In genomic region chr2:240128608-240129144, GRCh38 we compare ENCODE assay signal across 15 cellular contexts. TPM values are rescaled to one million over a fixed set of nuclear protein-coding genes. Genes with fewer than 3 reads are reported as not detected.
DNase-seq lines count a peak whose midpoint lies in the region; ATAC-seq and TF ChIP-seq lines count a peak whose summit lies in the region.
"Had no signal": no experiment of that assay in that cellular context is flagged by ENCODE, and none has a peak within 500 bp of the region (broad histone marks: within the 10 kb centered on the region; RNA-seq: fewer than 3 reads in every experiment).

No MANE protein-coding gene starts in this region.

- no peak overlapping the region for H2BK120ac ChIP-seq in neuronal stem cell (ENCODE audit: low read depth, low read length)

- no peak overlapping the region for H3K4me3 Mint-ChIP-seq in natural killer cell
- H3K4me3 Mint-ChIP-seq in natural killer cell treated with Interleukin-12 subunit alpha and Interleukin-12 subunit beta and Interleukin-15 and Interleukin-18, amount 100 ng/mL, for 72 hours: no peak overlapping the region
- H3K4me3 Mint-ChIP-seq: CD4-positive, alpha-beta memory T cell had no signal

- ATAC-seq in natural killer cell (no peak), esophagus mucosa (peak; percentile 95), psoas muscle (peak; percentile 92 to 99 (median 96)), HG03469 (IDR thresholded peaks at IDR 0.05; ENCODE audit: unreplicated experiment) (no peak)
- ATAC-seq in natural killer cell treated with Interleukin-12 subunit alpha and Interleukin-12 subunit beta and Interleukin-15 and Interleukin-18, amount 100 ng/mL, for 72 hours: no peak

- H2AFZ ChIP-seq in neuronal stem cell (ENCODE audit: low read length): no peak overlapping the region

- H3K23ac ChIP-seq in neuronal stem cell (ENCODE audit: low read depth, low read length, poor library complexity): no peak overlapping the region

- H3K27me3 ChIP-seq in psoas muscle (ENCODE audit: insufficient read depth in 3 of 3, low read length in 2 of 3) (no peaks in the 10 kb centered on the region), neuronal stem cell (ENCODE audit: control insufficient read depth in 3 of 3, insufficient read depth in 3 of 3, low read depth in 1 of 3, low read length in 3 of 3) (no peaks in the 10 kb centered on the region)
- H3K27me3 ChIP-seq: BE2C had no signal

- H3K4me1 ChIP-seq in psoas muscle: peaks cover 13% of the 10 kb centered on the region
- H3K4me1 ChIP-seq in neuronal stem cell (ENCODE audit: control insufficient read depth in 2 of 2, insufficient read depth in 1 of 2, low read depth in 1 of 2, low read length in 2 of 2): no peaks in the 10 kb centered on the region
- H3K4me1 ChIP-seq: BE2C had no signal

- no peaks in the 10 kb centered on the region for H3K27me3 Mint-ChIP-seq in natural killer cell (ENCODE audit: low read depth in 2 of 2)
- H3K27me3 Mint-ChIP-seq in natural killer cell treated with Interleukin-12 subunit alpha and Interleukin-12 subunit beta and Interleukin-15 and Interleukin-18, amount 100 ng/mL, for 72 hours: no peaks in the 10 kb centered on the region
- H3K27me3 Mint-ChIP-seq: CD4-positive, alpha-beta memory T cell had no signal

- H3K27ac ChIP-seq in psoas muscle (peak overlapping the region; percentile 82), neuronal stem cell (replicated peaks; ENCODE audit: low read length) (no peak overlapping the region)

- DNase-seq in natural killer cell (peak; percentile 7), psoas muscle (peak; percentile 62 to 79), HCEC 1CT (no peak), neuronal stem cell (ENCODE audit: low spot score) (no peak)
- no peak for DNase-seq in natural killer cell treated with Interleukin-12 subunit alpha and Interleukin-12 subunit beta and Interleukin-15 and Interleukin-18, amount 100 ng/mL, for 72 hours (ENCODE audit: low spot score)
- DNase-seq: BE2C; CD4-positive, alpha-beta memory T cell; DMS79; KG1; NCI-H1048; NCI-H146 had no signal

- no peaks in the 10 kb centered on the region for H3K9me3 Mint-ChIP-seq in natural killer cell
- H3K9me3 Mint-ChIP-seq in natural killer cell treated with Interleukin-12 subunit alpha and Interleukin-12 subunit beta and Interleukin-15 and Interleukin-18, amount 100 ng/mL, for 72 hours: no peaks in the 10 kb centered on the region
- H3K9me3 Mint-ChIP-seq: CD4-positive, alpha-beta memory T cell had no signal

- no peak overlapping the region for H4K8ac ChIP-seq in neuronal stem cell (ENCODE audit: low read depth, low read length)

- H3K4me1 Mint-ChIP-seq in natural killer cell: peaks cover 4 to 5% of the 10 kb centered on the region in 2 donors
- H3K4me1 Mint-ChIP-seq in natural killer cell treated with Interleukin-12 subunit alpha and Interleukin-12 subunit beta and Interleukin-15 and Interleukin-18, amount 100 ng/mL, for 72 hours (ENCODE audit: low read depth in 2 of 2): peaks cover 0 to 5% of the 10 kb centered on the region in 2 donors

- H3K4me3 ChIP-seq in psoas muscle: no peak overlapping the region
- H3K4me3 ChIP-seq in neuronal stem cell (ENCODE audit: low read length in 2 of 2): no peak overlapping the region

- H2BK15ac ChIP-seq in neuronal stem cell (ENCODE audit: low read length): no peak overlapping the region

- H2BK5ac ChIP-seq in neuronal stem cell (ENCODE audit: low read length): no peak overlapping the region

- H3K4ac ChIP-seq in neuronal stem cell (ENCODE audit: low read length): no peak overlapping the region

- no peaks in the 10 kb centered on the region for H3K36me3 Mint-ChIP-seq in natural killer cell
- H3K36me3 Mint-ChIP-seq in natural killer cell treated with Interleukin-12 subunit alpha and Interleukin-12 subunit beta and Interleukin-15 and Interleukin-18, amount 100 ng/mL, for 72 hours: peaks cover 22% of the 10 kb centered on the region

- 38 to 66% (median 39%) methylated on average over 12 of the region's 12 CpGs for WGBS in psoas muscle, 3 donors
- no CpG with 5 or more reads among the region's 12 CpGs for WGBS in neuronal stem cell (ENCODE audit: extremely low coverage in 2 of 2, insufficient read length in 2 of 2, insufficient replicate concordance in 1 of 2), 2 donors

- H3K79me1 ChIP-seq in neuronal stem cell (ENCODE audit: low read depth, low read length): no peaks in the 10 kb centered on the region

- no peaks in the 10 kb centered on the region for H3K9me3 ChIP-seq in psoas muscle
- H3K9me3 ChIP-seq in neuronal stem cell (replicated peaks in 1 of 2; ENCODE audit: control insufficient read depth in 2 of 2, insufficient read depth in 1 of 2, low read depth in 1 of 2, low read length in 2 of 2): no peaks in the 10 kb centered on the region
- H3K9me3 ChIP-seq: BE2C had no signal

- no peak overlapping the region for H4K91ac ChIP-seq in neuronal stem cell (ENCODE audit: low read depth, low read length, poor library complexity)

- H3K27ac Mint-ChIP-seq in natural killer cell: no peak overlapping the region
- no peak overlapping the region for H3K27ac Mint-ChIP-seq in natural killer cell treated with Interleukin-12 subunit alpha and Interleukin-12 subunit beta and Interleukin-15 and Interleukin-18, amount 100 ng/mL, for 72 hours
- H3K27ac Mint-ChIP-seq: CD4-positive, alpha-beta memory T cell had no signal

- no peak overlapping the region for H3K18ac ChIP-seq in neuronal stem cell (ENCODE audit: low read length)

- H3K9ac ChIP-seq in neuronal stem cell (ENCODE audit: low read depth, low read length, poor library complexity): no peak overlapping the region

- no peak overlapping the region for H2AK5ac ChIP-seq in neuronal stem cell (ENCODE audit: low read depth, low read length)

- H3K36me3 ChIP-seq in psoas muscle (ENCODE audit: insufficient read depth in 1 of 2, low read depth in 1 of 2) (peaks cover 7 to 64% of the 10 kb centered on the region in 2 donors), neuronal stem cell (replicated peaks in 1 of 2; ENCODE audit: control insufficient read depth in 2 of 2, insufficient read depth in 2 of 2, low read length in 2 of 2) (peaks cover 52 to 75% of the 10 kb centered on the region in 2 donors)

- intact Hi-C loops in natural killer cell (cut with micrococcal nuclease): no loop called here
- intact Hi-C loops in psoas muscle (cut with DNase I): no loop called here

- H3K4me2 ChIP-seq in neuronal stem cell (ENCODE audit: insufficient read depth, low read length, poor library complexity, severe bottlenecking): no peak overlapping the region

- TF ChIP-seq CTCF in natural killer cell (IDR thresholded peaks at IDR 0.05) (no peak), psoas muscle (IDR thresholded peaks at IDR 0.05) (no peak)

- no peak overlapping the region for H3K14ac ChIP-seq in neuronal stem cell (ENCODE audit: low read length)

- no peak overlapping the region for H2BK12ac ChIP-seq in neuronal stem cell (ENCODE audit: low read length)

RNA-seq across cellular contexts. Expression of gene COPS9, which starts 7.4 kb away (rescaled TPM):
- 10 to 100 TPM; 51.5 to 76.5 (median 53.5) TPM for total RNA-seq in natural killer cell
- total RNA-seq in natural killer cell treated with Interleukin-12 subunit alpha and Interleukin-12 subunit beta and Interleukin-15 and Interleukin-18, amount 100 ng/mL, for 72 hours: 100 to 1,000 TPM; 117 to 131 TPM
- total RNA-seq in esophagus mucosa: 132 TPM
- 100 to 1,000 TPM; 136 to 214 (median 158) TPM for total RNA-seq in psoas muscle
- polyA plus RNA-seq in psoas muscle: 100 to 1,000 TPM; 345 to 597 (median 427) TPM
- polyA plus RNA-seq in neuronal stem cell (2013, experiment 1 of 2): 234 TPM
- polyA plus RNA-seq in neuronal stem cell (2013, experiment 2 of 2): 225 TPM

RNA-seq across cellular contexts. Expression of gene OTOS, which starts 11.8 kb away (rescaled TPM):
- total RNA-seq in natural killer cell: not detected
- not detected for total RNA-seq in natural killer cell treated with Interleukin-12 subunit alpha and Interleukin-12 subunit beta and Interleukin-15 and Interleukin-18, amount 100 ng/mL, for 72 hours
- not detected for total RNA-seq in esophagus mucosa
- not detected for total RNA-seq in psoas muscle
- polyA plus RNA-seq in psoas muscle: under 1 TPM in 1 of 3 donors, not detected in 2; 0.20 TPM
- polyA plus RNA-seq in neuronal stem cell (2013, experiment 1 of 2): 0.08 TPM
- not detected for polyA plus RNA-seq in neuronal stem cell (2013, experiment 2 of 2)
- total RNA-seq: CD4-positive, alpha-beta memory T cell; M059J had no signal
- polyA plus RNA-seq: AG04450; CD4-positive, alpha-beta memory T cell had no signal

Comparison
In these comparisons a context has a peak if more than half of its experiments do, and no peak if none do; other contexts are left out.
1. DNase-seq: peak in natural killer cell (single experiment) and psoas muscle (2 of 2); none in natural killer cell treated with Interleukin-12 subunit alpha and Interleukin-12 subunit beta and Interleukin-15 and Interleukin-18, amount 100 ng/mL, for 72 hours (single experiment), HCEC 1CT (single experiment) and neuronal stem cell (single experiment).
2. ATAC-seq: peak in esophagus mucosa (single experiment) and psoas muscle (4 of 4); none in natural killer cell (0 of 3), natural killer cell treated with Interleukin-12 subunit alpha and Interleukin-12 subunit beta and Interleukin-15 and Interleukin-18, amount 100 ng/mL, for 72 hours (0 of 2) and HG03469 (single experiment).